ENCODE assay signal across 1 cellular context in the genomic region with DNA sequence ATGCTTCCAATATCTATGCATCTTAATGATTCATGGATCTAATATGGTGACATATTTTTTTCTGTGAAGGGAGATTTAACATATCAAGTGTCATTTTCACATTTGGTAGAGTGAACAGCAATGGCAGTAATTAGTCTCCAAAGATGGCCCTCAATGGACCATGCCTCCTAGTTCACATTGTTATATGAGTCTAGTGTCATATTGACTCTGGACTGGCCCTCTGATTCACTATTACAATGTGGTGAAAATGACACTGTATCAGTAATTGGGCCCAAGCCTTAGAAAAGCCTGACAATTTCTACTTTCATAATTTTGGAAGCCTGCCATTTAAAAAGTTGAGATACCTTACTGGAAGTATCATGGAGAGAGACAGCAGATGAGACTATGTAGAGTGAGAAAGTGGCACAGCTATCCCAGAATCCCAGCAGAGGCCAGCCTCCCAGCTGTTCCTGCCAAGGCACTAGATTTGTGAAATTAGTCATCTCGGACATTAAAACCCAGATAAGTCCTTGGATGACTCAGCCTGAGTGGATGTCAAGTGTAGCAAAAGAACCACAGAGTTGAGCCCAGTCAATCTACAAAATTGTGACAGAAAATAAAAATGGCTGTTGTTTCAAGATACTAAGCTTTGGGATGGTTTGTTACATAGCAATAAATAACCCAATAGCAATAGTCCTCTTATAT.
TF ChIP-seq lines count a peak whose summit lies in the region.

No MANE protein-coding gene starts in this region.

TF ChIP-seq in K562, 482 proteins besides CTCF, POLR2A, EP300 and RAD21 (continued from another document):
- TF ChIP-seq, protein P1, sequence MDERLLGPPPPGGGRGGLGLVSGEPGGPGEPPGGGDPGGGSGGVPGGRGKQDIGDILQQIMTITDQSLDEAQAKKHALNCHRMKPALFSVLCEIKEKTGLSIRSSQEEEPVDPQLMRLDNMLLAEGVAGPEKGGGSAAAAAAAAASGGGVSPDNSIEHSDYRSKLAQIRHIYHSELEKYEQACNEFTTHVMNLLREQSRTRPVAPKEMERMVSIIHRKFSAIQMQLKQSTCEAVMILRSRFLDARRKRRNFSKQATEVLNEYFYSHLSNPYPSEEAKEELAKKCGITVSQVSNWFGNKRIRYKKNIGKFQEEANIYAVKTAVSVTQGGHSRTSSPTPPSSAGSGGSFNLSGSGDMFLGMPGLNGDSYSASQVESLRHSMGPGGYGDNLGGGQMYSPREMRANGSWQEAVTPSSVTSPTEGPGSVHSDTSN (CRISPR knock-in tag; IDR thresholded peaks at IDR 0.05; ENCODE audit: low read depth), result no peak
- TF ChIP-seq, protein P1 (tag; conservative IDR thresholded peaks at IDR 0.05; ENCODE audit: low read depth), result no peak
- TF ChIP-seq NFE2 (IDR thresholded peaks at IDR 0.05; ENCODE audit: low read depth) (0 out of 2 replicates have a peak, but pooled peaks have one; percentile 11), SLC30A9 (CRISPR knock-in tag; IDR thresholded peaks at IDR 0.05) (no peak), XRCC5 (IDR thresholded peaks at IDR 0.05; ENCODE audit: low read depth, low read length) (no peak), TAF1 (IDR thresholded peaks at IDR 0.05; ENCODE audit: control insufficient read depth, extremely low read depth, insufficient read depth, low read length, severe bottlenecking) (no peak), ARID1B (IDR thresholded peaks at IDR 0.05) (no peak), CBX3 (IDR thresholded peaks at IDR 0.05; ENCODE audit: borderline replicate concordance in 1 of 2, low read length in 2 of 2) (no peak)
- TF ChIP-seq, protein P2, sequence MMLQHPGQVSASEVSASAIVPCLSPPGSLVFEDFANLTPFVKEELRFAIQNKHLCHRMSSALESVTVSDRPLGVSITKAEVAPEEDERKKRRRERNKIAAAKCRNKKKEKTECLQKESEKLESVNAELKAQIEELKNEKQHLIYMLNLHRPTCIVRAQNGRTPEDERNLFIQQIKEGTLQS (IDR thresholded peaks at IDR 0.05), result peak; percentile 45
- TF ChIP-seq, protein P2 (CRISPR knock-in tag; conservative IDR thresholded peaks at IDR 0.05), result no peak
